Comparison of ENCODE assay signal across 1 cellular context in the genomic region with DNA sequence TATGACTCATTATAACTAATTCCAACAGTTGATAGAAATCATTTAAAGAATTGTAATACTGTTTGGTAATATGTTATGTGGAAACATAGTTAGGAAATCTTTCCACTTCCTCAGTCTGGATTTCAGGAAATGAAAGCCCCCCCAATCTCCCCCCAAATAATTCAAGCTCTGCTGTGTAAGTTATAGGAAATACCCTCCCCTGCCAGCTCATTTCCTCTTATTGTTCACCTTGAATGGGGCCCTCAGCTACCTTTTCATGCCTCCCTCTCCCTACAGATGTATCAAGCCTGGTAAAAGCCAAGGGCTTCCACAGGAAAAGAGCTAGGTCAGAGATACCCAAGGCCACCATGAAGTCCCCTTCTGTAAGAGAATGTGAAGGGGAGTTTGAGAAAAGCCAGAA.
TF ChIP-seq lines count a peak whose summit lies in the region.

No MANE protein-coding gene starts in this region.

TF ChIP-seq in GM23338, 12 proteins besides CTCF, POLR2A, EP300 and RAD21 (continued from another document):
- TF ChIP-seq, protein P1, sequence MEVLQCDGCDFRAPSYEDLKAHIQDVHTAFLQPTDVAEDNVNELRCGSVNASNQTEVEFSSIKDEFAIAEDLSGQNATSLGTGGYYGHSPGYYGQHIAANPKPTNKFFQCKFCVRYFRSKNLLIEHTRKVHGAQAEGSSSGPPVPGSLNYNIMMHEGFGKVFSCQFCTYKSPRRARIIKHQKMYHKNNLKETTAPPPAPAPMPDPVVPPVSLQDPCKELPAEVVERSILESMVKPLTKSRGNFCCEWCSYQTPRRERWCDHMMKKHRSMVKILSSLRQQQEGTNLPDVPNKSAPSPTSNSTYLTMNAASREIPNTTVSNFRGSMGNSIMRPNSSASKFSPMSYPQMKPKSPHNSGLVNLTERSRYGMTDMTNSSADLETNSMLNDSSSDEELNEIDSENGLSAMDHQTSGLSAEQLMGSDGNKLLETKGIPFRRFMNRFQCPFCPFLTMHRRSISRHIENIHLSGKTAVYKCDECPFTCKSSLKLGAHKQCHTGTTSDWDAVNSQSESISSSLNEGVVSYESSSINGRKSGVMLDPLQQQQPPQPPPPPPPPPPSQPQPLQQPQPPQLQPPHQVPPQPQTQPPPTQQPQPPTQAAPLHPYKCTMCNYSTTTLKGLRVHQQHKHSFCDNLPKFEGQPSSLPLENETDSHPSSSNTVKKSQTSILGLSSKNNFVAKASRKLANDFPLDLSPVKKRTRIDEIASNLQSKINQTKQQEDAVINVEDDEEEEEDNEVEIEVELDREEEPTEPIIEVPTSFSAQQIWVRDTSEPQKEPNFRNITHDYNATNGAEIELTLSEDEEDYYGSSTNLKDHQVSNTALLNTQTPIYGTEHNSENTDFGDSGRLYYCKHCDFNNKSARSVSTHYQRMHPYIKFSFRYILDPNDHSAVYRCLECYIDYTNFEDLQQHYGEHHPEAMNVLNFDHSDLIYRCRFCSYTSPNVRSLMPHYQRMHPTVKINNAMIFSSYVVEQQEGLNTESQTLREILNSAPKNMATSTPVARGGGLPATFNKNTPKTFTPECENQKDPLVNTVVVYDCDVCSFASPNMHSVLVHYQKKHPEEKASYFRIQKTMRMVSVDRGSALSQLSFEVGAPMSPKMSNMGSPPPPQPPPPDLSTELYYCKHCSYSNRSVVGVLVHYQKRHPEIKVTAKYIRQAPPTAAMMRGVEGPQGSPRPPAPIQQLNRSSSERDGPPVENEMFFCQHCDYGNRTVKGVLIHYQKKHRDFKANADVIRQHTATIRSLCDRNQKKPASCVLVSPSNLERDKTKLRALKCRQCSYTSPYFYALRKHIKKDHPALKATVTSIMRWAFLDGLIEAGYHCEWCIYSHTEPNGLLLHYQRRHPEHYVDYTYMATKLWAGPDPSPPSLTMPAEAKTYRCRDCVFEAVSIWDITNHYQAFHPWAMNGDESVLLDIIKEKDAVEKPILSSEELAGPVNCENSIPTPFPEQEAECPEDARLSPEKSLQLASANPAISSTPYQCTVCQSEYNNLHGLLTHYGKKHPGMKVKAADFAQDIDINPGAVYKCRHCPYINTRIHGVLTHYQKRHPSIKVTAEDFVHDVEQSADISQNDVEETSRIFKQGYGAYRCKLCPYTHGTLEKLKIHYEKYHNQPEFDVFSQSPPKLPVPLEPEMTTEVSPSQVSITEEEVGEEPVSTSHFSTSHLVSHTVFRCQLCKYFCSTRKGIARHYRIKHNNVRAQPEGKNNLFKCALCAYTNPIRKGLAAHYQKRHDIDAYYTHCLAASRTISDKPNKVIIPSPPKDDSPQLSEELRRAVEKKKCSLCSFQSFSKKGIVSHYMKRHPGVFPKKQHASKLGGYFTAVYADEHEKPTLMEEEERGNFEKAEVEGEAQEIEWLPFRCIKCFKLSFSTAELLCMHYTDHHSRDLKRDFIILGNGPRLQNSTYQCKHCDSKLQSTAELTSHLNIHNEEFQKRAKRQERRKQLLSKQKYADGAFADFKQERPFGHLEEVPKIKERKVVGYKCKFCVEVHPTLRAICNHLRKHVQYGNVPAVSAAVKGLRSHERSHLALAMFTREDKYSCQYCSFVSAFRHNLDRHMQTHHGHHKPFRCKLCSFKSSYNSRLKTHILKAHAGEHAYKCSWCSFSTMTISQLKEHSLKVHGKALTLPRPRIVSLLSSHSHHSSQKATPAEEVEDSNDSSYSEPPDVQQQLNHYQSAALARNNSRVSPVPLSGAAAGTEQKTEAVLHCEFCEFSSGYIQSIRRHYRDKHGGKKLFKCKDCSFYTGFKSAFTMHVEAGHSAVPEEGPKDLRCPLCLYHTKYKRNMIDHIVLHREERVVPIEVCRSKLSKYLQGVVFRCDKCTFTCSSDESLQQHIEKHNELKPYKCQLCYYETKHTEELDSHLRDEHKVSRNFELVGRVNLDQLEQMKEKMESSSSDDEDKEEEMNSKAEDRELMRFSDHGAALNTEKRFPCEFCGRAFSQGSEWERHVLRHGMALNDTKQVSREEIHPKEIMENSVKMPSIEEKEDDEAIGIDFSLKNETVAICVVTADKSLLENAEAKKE (CRISPR knock-in tag; IDR thresholded peaks at IDR 0.05), result no peak
- TF ChIP-seq, protein P2, sequence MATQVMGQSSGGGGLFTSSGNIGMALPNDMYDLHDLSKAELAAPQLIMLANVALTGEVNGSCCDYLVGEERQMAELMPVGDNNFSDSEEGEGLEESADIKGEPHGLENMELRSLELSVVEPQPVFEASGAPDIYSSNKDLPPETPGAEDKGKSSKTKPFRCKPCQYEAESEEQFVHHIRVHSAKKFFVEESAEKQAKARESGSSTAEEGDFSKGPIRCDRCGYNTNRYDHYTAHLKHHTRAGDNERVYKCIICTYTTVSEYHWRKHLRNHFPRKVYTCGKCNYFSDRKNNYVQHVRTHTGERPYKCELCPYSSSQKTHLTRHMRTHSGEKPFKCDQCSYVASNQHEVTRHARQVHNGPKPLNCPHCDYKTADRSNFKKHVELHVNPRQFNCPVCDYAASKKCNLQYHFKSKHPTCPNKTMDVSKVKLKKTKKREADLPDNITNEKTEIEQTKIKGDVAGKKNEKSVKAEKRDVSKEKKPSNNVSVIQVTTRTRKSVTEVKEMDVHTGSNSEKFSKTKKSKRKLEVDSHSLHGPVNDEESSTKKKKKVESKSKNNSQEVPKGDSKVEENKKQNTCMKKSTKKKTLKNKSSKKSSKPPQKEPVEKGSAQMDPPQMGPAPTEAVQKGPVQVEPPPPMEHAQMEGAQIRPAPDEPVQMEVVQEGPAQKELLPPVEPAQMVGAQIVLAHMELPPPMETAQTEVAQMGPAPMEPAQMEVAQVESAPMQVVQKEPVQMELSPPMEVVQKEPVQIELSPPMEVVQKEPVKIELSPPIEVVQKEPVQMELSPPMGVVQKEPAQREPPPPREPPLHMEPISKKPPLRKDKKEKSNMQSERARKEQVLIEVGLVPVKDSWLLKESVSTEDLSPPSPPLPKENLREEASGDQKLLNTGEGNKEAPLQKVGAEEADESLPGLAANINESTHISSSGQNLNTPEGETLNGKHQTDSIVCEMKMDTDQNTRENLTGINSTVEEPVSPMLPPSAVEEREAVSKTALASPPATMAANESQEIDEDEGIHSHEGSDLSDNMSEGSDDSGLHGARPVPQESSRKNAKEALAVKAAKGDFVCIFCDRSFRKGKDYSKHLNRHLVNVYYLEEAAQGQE (IDR thresholded peaks at IDR 0.05; ENCODE audit: unreplicated experiment), result no peak
- TF ChIP-seq CREB1 (CRISPR knock-in tag; IDR thresholded peaks at IDR 0.05; ENCODE audit: low read depth) (no peak), NANOG (IDR thresholded peaks at IDR 0.05; ENCODE audit: borderline replicate concordance) (no peak), STAT1 (IDR thresholded peaks at IDR 0.05; ENCODE audit: unreplicated experiment) (no peak), ZNF114 (CRISPR knock-in tag; IDR thresholded peaks at IDR 0.05) (no peak), EZH2phosphoT487 (IDR thresholded peaks at IDR 0.05; ENCODE audit: unreplicated experiment) (no peak), JUNB (IDR thresholded peaks at IDR 0.05; ENCODE audit: unreplicated experiment) (no peak), POLR2AphosphoS5 (IDR thresholded peaks at IDR 0.05; ENCODE audit: low read depth) (no peak), ZNF331 (CRISPR knock-in tag; IDR thresholded peaks at IDR 0.05; ENCODE audit: low read depth) (no peak)
- TF ChIP-seq, protein P3, sequence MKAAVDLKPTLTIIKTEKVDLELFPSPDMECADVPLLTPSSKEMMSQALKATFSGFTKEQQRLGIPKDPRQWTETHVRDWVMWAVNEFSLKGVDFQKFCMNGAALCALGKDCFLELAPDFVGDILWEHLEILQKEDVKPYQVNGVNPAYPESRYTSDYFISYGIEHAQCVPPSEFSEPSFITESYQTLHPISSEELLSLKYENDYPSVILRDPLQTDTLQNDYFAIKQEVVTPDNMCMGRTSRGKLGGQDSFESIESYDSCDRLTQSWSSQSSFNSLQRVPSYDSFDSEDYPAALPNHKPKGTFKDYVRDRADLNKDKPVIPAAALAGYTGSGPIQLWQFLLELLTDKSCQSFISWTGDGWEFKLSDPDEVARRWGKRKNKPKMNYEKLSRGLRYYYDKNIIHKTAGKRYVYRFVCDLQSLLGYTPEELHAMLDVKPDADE (IDR thresholded peaks at IDR 0.05), result no peak
